In the genomic region with DNA sequence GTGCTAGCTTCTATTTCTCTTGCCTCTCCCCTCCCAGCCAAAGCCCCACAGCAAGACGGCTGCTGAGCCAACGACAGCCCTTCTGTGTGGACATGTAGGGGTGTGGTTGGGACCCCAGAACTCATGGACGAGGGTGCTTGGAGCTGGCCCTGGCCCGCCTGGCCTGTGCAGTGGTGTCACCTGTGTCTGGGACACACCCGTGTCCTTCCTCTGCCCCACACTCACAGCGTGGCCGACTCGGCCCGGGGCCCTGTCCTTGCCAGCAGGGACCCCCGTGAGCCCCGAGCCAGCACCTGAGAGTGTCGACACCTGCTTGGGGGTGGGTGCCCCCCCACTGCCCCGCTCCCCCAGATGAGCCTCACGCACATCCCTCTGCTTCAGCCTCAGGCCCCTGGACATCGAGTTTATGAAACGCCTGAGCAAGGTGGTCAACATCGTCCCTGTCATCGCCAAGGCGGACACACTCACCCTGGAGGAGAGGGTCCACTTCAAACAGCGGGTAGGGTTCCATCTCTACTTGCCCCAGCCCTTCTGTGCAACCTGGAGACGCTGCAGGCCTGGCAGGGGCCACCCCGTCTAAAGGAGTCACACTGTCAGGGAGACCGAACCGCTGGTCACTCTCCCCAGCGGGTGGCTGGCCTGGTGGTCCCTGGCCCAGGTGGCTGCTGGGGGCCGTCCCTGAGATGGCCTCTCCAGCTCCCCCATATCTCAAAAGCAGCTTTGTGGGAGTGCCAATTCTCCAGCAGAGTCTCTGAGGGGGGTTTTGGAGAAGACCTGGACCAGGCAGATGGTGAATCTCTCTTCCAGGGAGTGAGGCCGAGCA, we compare ENCODE assay signal across 15 cellular contexts.
DNase-seq lines count a peak whose midpoint lies in the region; ATAC-seq, FAIRE-seq and TF ChIP-seq lines count a peak whose summit lies in the region.
"Had no signal": no experiment of that assay in that cellular context is flagged by ENCODE, and none has a peak within 500 bp of the region (broad histone marks: within the 10 kb centered on the region; RNA-seq: fewer than 3 reads in every experiment).

No MANE protein-coding gene starts in this region.

- no peak for TF ChIP-seq CTCF in ascending aorta (IDR thresholded peaks at IDR 0.05)
- TF ChIP-seq CTCF in sigmoid colon (IDR thresholded peaks at IDR 0.05): no peak
- TF ChIP-seq CTCF in GM23338 (conservative IDR thresholded peaks at IDR 0.05; ENCODE audit: low read depth in 2 of 2): no peak

- no peak overlapping the region for H3K4me3 ChIP-seq in ascending aorta
- H3K4me3 ChIP-seq in sigmoid colon: no peak overlapping the region
- H3K4me3 ChIP-seq in GM23338: no peak overlapping the region
- H3K4me3 ChIP-seq: pancreas had no signal

- intact Hi-C loops in ascending aorta (cut with DNase I) (loop anchor here (1.0 kb wide), 1 partner anchor 60 kb away; no protein-coding TSS in a partner anchor), sigmoid colon (cut with DNase I) (loop anchor here (10.0 kb wide), 1 partner anchor 396 kb away; no protein-coding TSS in a partner anchor)

- peak overlapping the region; percentile 54 to 55 for H3K27ac ChIP-seq in ascending aorta
- peak overlapping the region; percentile 79 to 87 (median 82) for H3K27ac ChIP-seq in sigmoid colon
- no peak overlapping the region for H3K27ac ChIP-seq in GM23338 (ENCODE audit: low read depth)
- H3K27ac ChIP-seq: pancreas had no signal

- no peaks in the 10 kb centered on the region for H3K9me3 ChIP-seq in ascending aorta
- H3K9me3 ChIP-seq in sigmoid colon: no peaks in the 10 kb centered on the region
- H3K9me3 ChIP-seq: pancreas had no signal

- TF ChIP-seq POLR2A in GM12891 (IDR thresholded peaks at IDR 0.05; ENCODE audit: low read depth, low read length) (no peak), sigmoid colon (IDR thresholded peaks at IDR 0.05) (no peak)

- H2AFZ ChIP-seq in GM23338: no peak overlapping the region

- peaks cover 57% of the 10 kb centered on the region for H3K36me3 Mint-ChIP-seq in GM23338 (ENCODE audit: low read depth)

- peaks cover 2% of the 10 kb centered on the region; the same call in 1 of the 3 replicates for H3K4me1 Mint-ChIP-seq in GM23338

- H3K4me3 Mint-ChIP-seq in GM23338: no peak overlapping the region
- H3K4me3 Mint-ChIP-seq: activated CD8-positive, alpha-beta memory T cell treated with anti-CD3 and anti-CD28 coated beads, Interleukin-2, amount 10 ng/mL, durations not matched to agents 7 days and 5 days; activated naive CD8-positive, alpha-beta T cell treated with anti-CD3 and anti-CD28 coated beads, Interleukin-2, amount 50 U/mL, for 24 hours had no signal

- H3K27ac Mint-ChIP-seq in GM23338: no peak overlapping the region
- H3K27ac Mint-ChIP-seq: activated CD8-positive, alpha-beta memory T cell treated with anti-CD3 and anti-CD28 coated beads, Interleukin-2, amount 10 ng/mL, durations not matched to agents 7 days and 5 days had no signal

- peaks cover 53 to 54% of the 10 kb centered on the region in 2 donors for H3K36me3 ChIP-seq in ascending aorta
- H3K36me3 ChIP-seq in sigmoid colon: peaks cover 34 to 66% (median 49%) of the 10 kb centered on the region in 4 donors
- H3K36me3 ChIP-seq in GM23338 (ENCODE audit: insufficient read depth): no peaks in the 10 kb centered on the region

- H3K27me3 Mint-ChIP-seq in GM23338 (ENCODE audit: insufficient read depth, low read depth, poor library complexity): peaks cover 3% of the 10 kb centered on the region
- H3K27me3 Mint-ChIP-seq: activated CD8-positive, alpha-beta memory T cell treated with anti-CD3 and anti-CD28 coated beads, Interleukin-2, amount 10 ng/mL, durations not matched to agents 7 days and 5 days; activated naive CD8-positive, alpha-beta T cell treated with anti-CD3 and anti-CD28 coated beads, Interleukin-2, amount 50 U/mL, for 24 hours had no signal

- no peak for FAIRE-seq in GM12891 (lab: Jason Lieb, UNC)
- FAIRE-seq: pancreas had no signal

- ATAC-seq in GM23338: no peak
- ATAC-seq in HG02678 (IDR thresholded peaks at IDR 0.05; ENCODE audit: unreplicated experiment): no peak
- ATAC-seq: activated CD8-positive, alpha-beta memory T cell treated with anti-CD3 and anti-CD28 coated beads, Interleukin-2, amount 10 ng/mL, durations not matched to agents 7 days and 5 days; activated naive CD8-positive, alpha-beta T cell treated with anti-CD3 and anti-CD28 coated beads, Interleukin-2, amount 50 U/mL, for 24 hours had no signal

- H3K9me3 Mint-ChIP-seq in GM23338: no peaks in the 10 kb centered on the region
- H3K9me3 Mint-ChIP-seq: activated naive CD8-positive, alpha-beta T cell treated with anti-CD3 and anti-CD28 coated beads, Interleukin-2, amount 50 U/mL, for 24 hours had no signal

- peaks cover 10% of the 10 kb centered on the region for H3F3A ChIP-seq in GM23338 (replicated peaks; ENCODE audit: low read depth)

- WGBS in sigmoid colon, 2 donors: 90 to 93% methylated on average over 27 of the region's 27 CpGs

- peaks cover 10 to 16% of the 10 kb centered on the region in 2 donors for H3K4me1 ChIP-seq in ascending aorta
- H3K4me1 ChIP-seq in sigmoid colon: peaks cover 0 to 39% (median 33%) of the 10 kb centered on the region in 4 donors
- no peaks in the 10 kb centered on the region for H3K4me1 ChIP-seq in GM23338 (ENCODE audit: insufficient read depth)
- H3K4me1 ChIP-seq: pancreas had no signal

- no peaks in the 10 kb centered on the region for H3K9me2 ChIP-seq in GM23338 (ENCODE audit: insufficient read depth)

- H3K4me2 ChIP-seq in GM23338: no peak overlapping the region

- no peaks in the 10 kb centered on the region for H3K79me2 ChIP-seq in GM23338 (replicated peaks; ENCODE audit: insufficient read depth)

- H4K20me1 ChIP-seq in GM23338 (replicated peaks; ENCODE audit: insufficient read depth): no peaks in the 10 kb centered on the region

- H3K27me3 ChIP-seq in ascending aorta: no peaks in the 10 kb centered on the region
- H3K27me3 ChIP-seq in sigmoid colon: no peaks in the 10 kb centered on the region
- H3K27me3 ChIP-seq in GM23338 (ENCODE audit: insufficient read depth): no peaks in the 10 kb centered on the region
- H3K27me3 ChIP-seq: pancreas had no signal

- TF ChIP-seq EP300 in sigmoid colon (IDR thresholded peaks at IDR 0.05): no peak

- DNase-seq in GM12891 (ENCODE audit: insufficient read length, low spot score): peak; percentile 9
- no peak for DNase-seq in ascending aorta (ENCODE audit: low spot score in 2 of 2)
- peak; percentile 50 for DNase-seq in islet precursor cell
- peak; percentile 70 for DNase-seq in sigmoid colon
- DNase-seq in GM23338 (ENCODE audit: low spot score): no peak
- DNase-seq in NCI-H774 (lab: John Stamatoyannopoulos, UW): no peak
- DNase-seq in mesenteric fat pad (ENCODE audit: low spot score): no peak
- DNase-seq: activated CD8-positive, alpha-beta memory T cell treated with anti-CD3 and anti-CD28 coated beads, Interleukin-2, amount 10 ng/mL, durations not matched to agents 7 days and 5 days; activated naive CD8-positive, alpha-beta T cell treated with anti-CD3 and anti-CD28 coated beads, Interleukin-2, amount 50 U/mL, for 24 hours; cortex of kidney; DND-41; mammary epithelial cell; NCI-H2227 treated with DMSO at 0.1 percent for 48 hours had no signal

TF ChIP-seq in GM12891, 5 proteins besides CTCF, POLR2A, EP300 and RAD21:
- TF ChIP-seq TAF1 (IDR thresholded peaks at IDR 0.05; ENCODE audit: low read depth, low read length) (no peak), POU2F2 (IDR thresholded peaks at IDR 0.05; ENCODE audit: low read depth, low read length) (no peak), POLR2AphosphoS5 (IDR thresholded peaks at IDR 0.05; ENCODE audit: low read depth, low read length) (no peak), PAX5 (IDR thresholded peaks at IDR 0.05; ENCODE audit: insufficient read depth, low read length, severe bottlenecking) (no peak), SPI1 (IDR thresholded peaks at IDR 0.05; ENCODE audit: low read depth, low read length) (no peak)
TF ChIP-seq in GM12891: peak in this region for 0.

TF ChIP-seq in GM23338, 12 proteins besides CTCF, POLR2A, EP300 and RAD21:
- no peak for TF ChIP-seq JUNB (IDR thresholded peaks at IDR 0.05; ENCODE audit: unreplicated experiment)

Comparison
In these comparisons a context has a peak if more than half of its experiments do, and no peak if none do; other contexts are left out.
1. DNase-seq: peak in GM12891 (single experiment), islet precursor cell (single experiment) and sigmoid colon (single experiment); none in ascending aorta (0 of 2), GM23338 (single experiment), NCI-H774 (single experiment) and mesenteric fat pad (single experiment).